Comparison of ENCODE assay signal across 24 cellular contexts in the genomic region with DNA sequence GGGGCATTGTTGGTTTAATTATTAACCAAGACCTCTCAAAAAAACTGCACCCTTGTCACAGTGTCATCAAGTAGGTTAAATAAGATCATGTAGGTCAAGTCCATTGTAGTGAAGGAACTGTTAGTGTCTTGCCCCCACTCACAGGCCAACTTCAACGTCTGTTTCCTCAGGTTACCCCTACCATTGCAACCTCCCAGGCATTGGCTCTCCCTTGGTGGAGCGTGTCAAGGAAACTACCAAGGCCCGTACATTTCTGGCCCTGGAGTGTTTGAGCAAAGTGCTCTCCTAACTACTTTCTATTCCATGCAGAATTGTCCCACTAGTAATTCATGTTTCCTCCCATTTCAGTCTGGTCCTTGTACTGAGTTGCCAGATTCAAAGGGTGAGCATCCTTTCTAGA.
"Had no signal": no experiment of that assay in that cellular context is flagged by ENCODE, and none has a peak within 500 bp of the region (broad histone marks: within the 10 kb centered on the region; RNA-seq: fewer than 3 reads in every experiment).

No MANE protein-coding gene starts in this region.

- DNase-seq: activated CD4-positive, alpha-beta memory T cell treated with anti-CD3 and anti-CD28 coated beads for 36 hours; activated CD4-positive, alpha-beta T cell treated with anti-CD3 and anti-CD28 coated beads for 1 hour; activated CD4-positive, alpha-beta T cell treated with anti-CD3 and anti-CD28 coated beads, Interleukin-2, amount 10 ng/mL, durations not matched to agents 24 days and 14 days; activated CD8-positive, alpha-beta memory T cell treated with anti-CD3 and anti-CD28 coated beads for 24 hours; activated gamma-delta T cell; activated naive CD4-positive, alpha-beta T cell treated with anti-CD3 and anti-CD28 coated beads, Interleukin-2, amount 10 ng/mL, durations not matched to agents 7 days and 5 days; activated naive CD8-positive, alpha-beta T cell treated with anti-CD3 and anti-CD28 coated beads for 36 hours; activated T-cell treated with anti-CD3 and anti-CD28 coated beads, Interleukin-2, amount 50 U/mL, for 48 hours; cerebellar nuclear complex; colonic mucosa; NCI-H1105 treated with DMSO at 0.1 percent for 48 hours; NCI-H1436 treated with DMSO at 0.1 percent for 48 hours; NCI-H187; NCI-H2081; NCI-H510A treated with DMSO at 0.1 percent for 48 hours; NCI-H69; SHP77; SW 1271 had no signal

- H3K27ac ChIP-seq: colonic mucosa, SJSA1 had no signal

- H3K9me3 ChIP-seq: colonic mucosa, SJSA1 had no signal

- H3K36me3 ChIP-seq: colonic mucosa, SJSA1 had no signal

- H3K27me3 ChIP-seq: colonic mucosa, SJSA1 had no signal

- H3K36me3 Mint-ChIP-seq: activated CD4-positive, alpha-beta memory T cell treated with anti-CD3 and anti-CD28 coated beads for 36 hours; activated naive CD4-positive, alpha-beta T cell treated with anti-CD3 and anti-CD28 coated beads, Interleukin-2, amount 10 ng/mL, durations not matched to agents 7 days and 5 days; activated naive CD8-positive, alpha-beta T cell treated with anti-CD3 and anti-CD28 coated beads for 36 hours; WTC11 had no signal

- FAIRE-seq: RCC 7860 had no signal

- H3K4me3 Mint-ChIP-seq: activated CD4-positive, alpha-beta memory T cell treated with anti-CD3 and anti-CD28 coated beads for 36 hours; activated CD4-positive, alpha-beta T cell treated with anti-CD3 and anti-CD28 coated beads, Interleukin-2, amount 10 ng/mL, durations not matched to agents 24 days and 14 days; activated naive CD4-positive, alpha-beta T cell treated with anti-CD3 and anti-CD28 coated beads, Interleukin-2, amount 10 ng/mL, durations not matched to agents 7 days and 5 days; activated naive CD8-positive, alpha-beta T cell treated with anti-CD3 and anti-CD28 coated beads for 36 hours; activated T-helper 17 cell treated with anti-CD3 and anti-CD28 coated beads, Interleukin-2, amount 50 U/mL, for 72 hours; T-helper 2 cell treated with Interferon-gamma antibody and Interleukin-4, amounts not matched to agents 5 μg/mL and 100 μg/mL, for 36 hours; WTC11 had no signal

- H3K4me1 Mint-ChIP-seq: activated CD4-positive, alpha-beta T cell treated with anti-CD3 and anti-CD28 coated beads, Interleukin-2, amount 10 ng/mL, durations not matched to agents 24 days and 14 days; activated naive CD4-positive, alpha-beta T cell treated with anti-CD3 and anti-CD28 coated beads, Interleukin-2, amount 10 ng/mL, durations not matched to agents 7 days and 5 days; activated naive CD8-positive, alpha-beta T cell treated with anti-CD3 and anti-CD28 coated beads for 36 hours; activated T-helper 17 cell treated with anti-CD3 and anti-CD28 coated beads, Interleukin-2, amount 50 U/mL, for 72 hours; WTC11 had no signal

- H3K27ac Mint-ChIP-seq: activated CD4-positive, alpha-beta memory T cell treated with anti-CD3 and anti-CD28 coated beads for 36 hours; activated CD4-positive, alpha-beta T cell treated with anti-CD3 and anti-CD28 coated beads, Interleukin-2, amount 10 ng/mL, durations not matched to agents 24 days and 14 days; activated naive CD4-positive, alpha-beta T cell treated with anti-CD3 and anti-CD28 coated beads, Interleukin-2, amount 10 ng/mL, durations not matched to agents 7 days and 5 days; activated naive CD8-positive, alpha-beta T cell treated with anti-CD3 and anti-CD28 coated beads for 36 hours; activated T-helper 17 cell treated with anti-CD3 and anti-CD28 coated beads, Interleukin-2, amount 50 U/mL, for 72 hours; T-helper 2 cell treated with Interferon-gamma antibody and Interleukin-4, amounts not matched to agents 5 μg/mL and 100 μg/mL, for 36 hours; WTC11 had no signal

- ATAC-seq: activated T-helper 17 cell treated with anti-CD3 and anti-CD28 coated beads, Interleukin-2, amount 50 U/mL, for 72 hours; SK-N-SH treated with all-trans-retinoic acid at 6 μM for 48 hours; WTC11 had no signal

- H3K9me3 Mint-ChIP-seq: activated CD4-positive, alpha-beta memory T cell treated with anti-CD3 and anti-CD28 coated beads for 36 hours; activated CD4-positive, alpha-beta T cell treated with anti-CD3 and anti-CD28 coated beads, Interleukin-2, amount 10 ng/mL, durations not matched to agents 24 days and 14 days; activated naive CD4-positive, alpha-beta T cell treated with anti-CD3 and anti-CD28 coated beads, Interleukin-2, amount 10 ng/mL, durations not matched to agents 7 days and 5 days; activated naive CD8-positive, alpha-beta T cell treated with anti-CD3 and anti-CD28 coated beads for 36 hours; activated T-helper 17 cell treated with anti-CD3 and anti-CD28 coated beads, Interleukin-2, amount 50 U/mL, for 72 hours; T-helper 2 cell treated with Interferon-gamma antibody and Interleukin-4, amounts not matched to agents 5 μg/mL and 100 μg/mL, for 36 hours; WTC11 had no signal

- H3K4me3 ChIP-seq: colonic mucosa, SJSA1 had no signal

- H3K4me1 ChIP-seq: colonic mucosa, SJSA1 had no signal
